Comparison of ENCODE assay signal across 1 cellular context in genomic region chr19:14520543-14520942, GRCh38.
TF ChIP-seq lines count a peak whose summit lies in the region.

No MANE protein-coding gene starts in this region.

TF ChIP-seq in GM23338, 12 proteins besides CTCF, POLR2A, EP300 and RAD21:
- TF ChIP-seq JUNB (IDR thresholded peaks at IDR 0.05; ENCODE audit: unreplicated experiment) (no peak), ETS1 (IDR thresholded peaks at IDR 0.05) (no peak), NANOG (IDR thresholded peaks at IDR 0.05; ENCODE audit: borderline replicate concordance) (no peak), ZNF114 (CRISPR knock-in tag; IDR thresholded peaks at IDR 0.05) (no peak), EZH2phosphoT487 (IDR thresholded peaks at IDR 0.05; ENCODE audit: unreplicated experiment) (no peak), REST (IDR thresholded peaks at IDR 0.05; ENCODE audit: unreplicated experiment) (no peak), EZH2 (IDR thresholded peaks at IDR 0.05; ENCODE audit: low read depth, unreplicated experiment) (no peak), ZNF331 (CRISPR knock-in tag; IDR thresholded peaks at IDR 0.05; ENCODE audit: low read depth) (no peak), POLR2AphosphoS5 (IDR thresholded peaks at IDR 0.05; ENCODE audit: low read depth) (no peak), ZNF462 (CRISPR knock-in tag; IDR thresholded peaks at IDR 0.05) (no peak), STAT1 (IDR thresholded peaks at IDR 0.05; ENCODE audit: unreplicated experiment) (no peak), CREB1 (CRISPR knock-in tag; IDR thresholded peaks at IDR 0.05; ENCODE audit: low read depth) (no peak)
